ENCODE assay signal across 9 cellular contexts in genomic region chr2:101759162-101759561, GRCh38.
A peak's percentile ranks its signal among the peaks of the same experiment; 100 is the strongest.
DNase-seq lines count a peak whose midpoint lies in the region; ATAC-seq lines count a peak whose summit lies in the region.
"Had no signal": no experiment of that assay in that cellular context is flagged by ENCODE, and none has a peak within 500 bp of the region (broad histone marks: within the 10 kb centered on the region; RNA-seq: fewer than 3 reads in every experiment).

No MANE protein-coding gene starts in this region.

- peaks cover 54% of the 10 kb centered on the region for H3K4me1 Mint-ChIP-seq in stimulated activated effector memory CD8-positive, alpha-beta T cell treated with anti-CD3 and anti-CD28 coated beads, Interleukin-12 subunit alpha, Interleukin-12 subunit beta, amount 100 ng/mL, for 72 hours

- H3K36me3 Mint-ChIP-seq in stimulated activated effector memory CD8-positive, alpha-beta T cell treated with anti-CD3 and anti-CD28 coated beads, Interleukin-12 subunit alpha, Interleukin-12 subunit beta, amount 100 ng/mL, for 72 hours, result no peaks in the 10 kb centered on the region

- H3K4me3 ChIP-seq in skeletal muscle cell (ENCODE audit: low read depth, low read length), result no peak overlapping the region

- H3K27ac Mint-ChIP-seq in stimulated activated effector memory CD8-positive, alpha-beta T cell treated with anti-CD3 and anti-CD28 coated beads, Interleukin-12 subunit alpha, Interleukin-12 subunit beta, amount 100 ng/mL, for 72 hours, result no peak overlapping the region

- DNase-seq in GM04503 (ENCODE audit: low read depth) (peak; percentile 86), SW 1271 (lab: John Stamatoyannopoulos, UW) (peak; percentile 63 to 89), fibroblast of the conjunctiva (ENCODE audit: low read depth) (peak; percentile 76), skeletal muscle cell (ENCODE audit: low read depth) (peak; percentile 77), GM19238 (ENCODE audit: insufficient read length, low spot score) (no peak), left lobe of liver (ENCODE audit: low spot score) (no peak)
- DNase-seq in stimulated activated effector memory CD8-positive, alpha-beta T cell treated with anti-CD3 and anti-CD28 coated beads, Interleukin-12 subunit alpha, Interleukin-12 subunit beta, amount 100 ng/mL, for 72 hours (ENCODE audit: low spot score in 2 of 2), result no peak
- DNase-seq: WERI-Rb-1 had no signal

- H3K9me3 Mint-ChIP-seq in stimulated activated effector memory CD8-positive, alpha-beta T cell treated with anti-CD3 and anti-CD28 coated beads, Interleukin-12 subunit alpha, Interleukin-12 subunit beta, amount 100 ng/mL, for 72 hours, result no peaks in the 10 kb centered on the region

- H3K4me3 Mint-ChIP-seq in stimulated activated effector memory CD8-positive, alpha-beta T cell treated with anti-CD3 and anti-CD28 coated beads, Interleukin-12 subunit alpha, Interleukin-12 subunit beta, amount 100 ng/mL, for 72 hours, result no peak overlapping the region

- ATAC-seq in stimulated activated effector memory CD8-positive, alpha-beta T cell treated with anti-CD3 and anti-CD28 coated beads, Interleukin-12 subunit alpha, Interleukin-12 subunit beta, amount 100 ng/mL, for 72 hours, result no peak
- ATAC-seq in GM19395 (IDR thresholded peaks at IDR 0.05; ENCODE audit: unreplicated experiment) (no peak), left lobe of liver (no peak)

Comparison
In these comparisons a context has a peak if more than half of its experiments do, and no peak if none do; other contexts are left out.
1. DNase-seq: peak in GM04503 (single experiment), SW 1271 (2 of 2), fibroblast of the conjunctiva (single experiment) and skeletal muscle cell (single experiment); none in stimulated activated effector memory CD8-positive, alpha-beta T cell treated with anti-CD3 and anti-CD28 coated beads, Interleukin-12 subunit alpha, Interleukin-12 subunit beta, amount 100 ng/mL, for 72 hours (0 of 2), GM19238 (single experiment) and left lobe of liver (single experiment).